Comparison of ENCODE assay signal across 16 cellular contexts in genomic region chr12:109710747-109711595, GRCh38. TPM values are rescaled to one million over a fixed set of nuclear protein-coding genes. Genes with fewer than 3 reads are reported as not detected.
A peak's percentile ranks its signal among the peaks of the same experiment; 100 is the strongest.
DNase-seq lines count a peak whose midpoint lies in the region; ATAC-seq, FAIRE-seq and TF ChIP-seq lines count a peak whose summit lies in the region.
"Had no signal": no experiment of that assay in that cellular context is flagged by ENCODE, and none has a peak within 500 bp of the region (broad histone marks: within the 10 kb centered on the region; RNA-seq: fewer than 3 reads in every experiment).

No MANE protein-coding gene starts in this region.

- H3K79me2 ChIP-seq in GM23338 (replicated peaks; ENCODE audit: insufficient read depth): no peaks in the 10 kb centered on the region
- H3K79me2 ChIP-seq: parathyroid adenoma had no signal

- H2AFZ ChIP-seq in GM23338: no peak overlapping the region
- H2AFZ ChIP-seq: parathyroid adenoma had no signal

- DNase-seq in AG08396 (ENCODE audit: low spot score) (peak; percentile 53), H54 (ENCODE audit: insufficient read length, low spot score) (peak; percentile 88), brain pericyte (ENCODE audit: low read depth, low spot score) (peak; percentile 24), left kidney (ENCODE audit: low read depth, low spot score) (peak; percentile 54), GM23338 (ENCODE audit: low spot score) (no peak), SHP77 treated with DMSO at 0.1 percent for 48 hours (lab: John Stamatoyannopoulos, UW) (no peak), cerebellum (ENCODE audit: low spot score) (no peak)
- no peak for DNase-seq in stimulated activated CD8-positive, alpha-beta memory T cell treated with anti-CD3 and anti-CD28 coated beads, Interleukin-4, amount 100 ng/mL, for 48 hours
- DNase-seq: activated CD8-positive, alpha-beta memory T cell treated with anti-CD3 and anti-CD28 coated beads for 24 hours; activated effector memory CD4-positive, alpha-beta T cell treated with Interleukin-2 at 50 U/mL for 16 hours; AML-193; DMS79; midbrain had no signal

- no peaks in the 10 kb centered on the region for H3K9me2 ChIP-seq in GM23338 (ENCODE audit: insufficient read depth)

- 0 out of 2 replicates have a peak, but pooled peaks cover 4% of the 10 kb centered on the region for H3F3A ChIP-seq in GM23338 (replicated peaks; ENCODE audit: low read depth)

- no peak for TF ChIP-seq CTCF in GM23338 (conservative IDR thresholded peaks at IDR 0.05; ENCODE audit: low read depth in 2 of 2)

- no peaks in the 10 kb centered on the region for H3K36me3 Mint-ChIP-seq in GM23338 (ENCODE audit: low read depth)

- peaks cover 22% of the 10 kb centered on the region for H3K27me3 Mint-ChIP-seq in GM23338 (ENCODE audit: insufficient read depth, low read depth, poor library complexity)

- no peak overlapping the region for H3K27ac Mint-ChIP-seq in GM23338

- no peak overlapping the region; the same call in 2 of the 3 replicates for H3K4me3 Mint-ChIP-seq in GM23338

- peaks cover 3% of the 10 kb centered on the region; the same call in 1 of the 2 replicates for H4K20me1 ChIP-seq in GM23338 (replicated peaks; ENCODE audit: insufficient read depth)

- TF ChIP-seq POLR2A in H54 (IDR thresholded peaks at IDR 0.05; ENCODE audit: low read depth, low read length): no peak

- no peak overlapping the region for H3K4me3 ChIP-seq in GM23338
- H3K4me3 ChIP-seq: SK-N-MC had no signal

- FAIRE-seq in H54 (lab: Jason Lieb, UNC): peak; percentile 72
- FAIRE-seq: astrocyte had no signal

- H3K9me3 Mint-ChIP-seq in GM23338: no peaks in the 10 kb centered on the region

- H3K4me1 ChIP-seq in GM23338 (ENCODE audit: insufficient read depth): peaks cover 24% of the 10 kb centered on the region

- no peak overlapping the region for H3K27ac ChIP-seq in GM23338 (ENCODE audit: low read depth)
- H3K27ac ChIP-seq: parathyroid adenoma, SK-N-MC had no signal

- H3K36me3 ChIP-seq in GM23338 (ENCODE audit: insufficient read depth): no peaks in the 10 kb centered on the region

- no peak overlapping the region for H3K4me2 ChIP-seq in GM23338

- peaks cover 23% of the 10 kb centered on the region for H3K4me1 Mint-ChIP-seq in GM23338

- peaks cover 39% of the 10 kb centered on the region for H3K27me3 ChIP-seq in GM23338 (ENCODE audit: insufficient read depth)

- no peak for ATAC-seq in GM23338

TF ChIP-seq in GM23338, 12 proteins besides CTCF, POLR2A, EP300 and RAD21 (continues in another document):
- no peak for TF ChIP-seq ZNF114 (CRISPR knock-in tag; IDR thresholded peaks at IDR 0.05)
- no peak for TF ChIP-seq REST (IDR thresholded peaks at IDR 0.05; ENCODE audit: unreplicated experiment)
- no peak for TF ChIP-seq ZNF331 (CRISPR knock-in tag; IDR thresholded peaks at IDR 0.05; ENCODE audit: low read depth)
- TF ChIP-seq NANOG (IDR thresholded peaks at IDR 0.05; ENCODE audit: borderline replicate concordance): no peak
- TF ChIP-seq CREB1 (CRISPR knock-in tag; IDR thresholded peaks at IDR 0.05; ENCODE audit: low read depth): no peak
- no peak for TF ChIP-seq EZH2phosphoT487 (IDR thresholded peaks at IDR 0.05; ENCODE audit: unreplicated experiment)
- TF ChIP-seq STAT1 (IDR thresholded peaks at IDR 0.05; ENCODE audit: unreplicated experiment): no peak
- TF ChIP-seq EZH2 (IDR thresholded peaks at IDR 0.05; ENCODE audit: low read depth, unreplicated experiment): no peak
- TF ChIP-seq ETS1 (IDR thresholded peaks at IDR 0.05): no peak
- TF ChIP-seq JUNB (IDR thresholded peaks at IDR 0.05; ENCODE audit: unreplicated experiment): no peak
- no peak for TF ChIP-seq POLR2AphosphoS5 (IDR thresholded peaks at IDR 0.05; ENCODE audit: low read depth)

RNA-seq across cellular contexts. Expression of gene FAM222A, which starts 2.7 kb away (rescaled TPM):
- 2.1 and 3.6 TPM in 2 replicates for total RNA-seq in GM23338 (2014; rRNA removed; shearing (Covaris generic))
- polyA plus RNA-seq in GM23338 (2016; fragmentation: Nextera tagmentation; extraction: Ambion mirVana): 0.78 and 0.85 TPM in 2 replicates
- 8.4 TPM for total RNA-seq in cerebellum

Comparison
In these comparisons a context has a peak if more than half of its experiments do, and no peak if none do; other contexts are left out.
1. DNase-seq: peak in AG08396 (single experiment), H54 (single experiment), brain pericyte (single experiment) and left kidney (single experiment); none in GM23338 (single experiment), SHP77 treated with DMSO at 0.1 percent for 48 hours (single experiment), cerebellum (single experiment) and stimulated activated CD8-positive, alpha-beta memory T cell treated with anti-CD3 and anti-CD28 coated beads, Interleukin-4, amount 100 ng/mL, for 48 hours (single experiment).